Comparison of ENCODE assay signal across 14 cellular contexts in genomic region chr5:28468121-28468520, GRCh38.
DNase-seq lines count a peak whose midpoint lies in the region; ATAC-seq and TF ChIP-seq lines count a peak whose summit lies in the region.
"Had no signal": no experiment of that assay in that cellular context is flagged by ENCODE, and none has a peak within 500 bp of the region (broad histone marks: within the 10 kb centered on the region; RNA-seq: fewer than 3 reads in every experiment).

No MANE protein-coding gene starts in this region.

- H3K9me3 ChIP-seq in H9 (ENCODE audit: control insufficient read depth, low read depth, low read length), result no peaks in the 10 kb centered on the region
- H3K9me3 ChIP-seq in MM.1S (replicated peaks; ENCODE audit: insufficient read depth, low read length), result no peaks in the 10 kb centered on the region
- no peaks in the 10 kb centered on the region for H3K9me3 ChIP-seq in neuronal stem cell (replicated peaks in 1 of 2; ENCODE audit: control insufficient read depth in 2 of 2, insufficient read depth in 1 of 2, low read depth in 1 of 2, low read length in 2 of 2)
- no peaks in the 10 kb centered on the region for H3K9me3 ChIP-seq in prostate gland

- H2BK120ac ChIP-seq in H9 (ENCODE audit: low read depth, low read length, poor library complexity, severe bottlenecking) (no peak overlapping the region), neuronal stem cell (ENCODE audit: low read depth, low read length) (no peak overlapping the region)

- TF ChIP-seq POLR2A in prostate gland (IDR thresholded peaks at IDR 0.05), result no peak

- H3K27ac ChIP-seq in H9 (ENCODE audit: insufficient read length, low read depth, low read length), result no peak overlapping the region
- no peak overlapping the region for H3K27ac ChIP-seq in MM.1S (ENCODE audit: low read length)
- H3K27ac ChIP-seq in neuronal stem cell (replicated peaks; ENCODE audit: low read length), result no peak overlapping the region
- H3K27ac ChIP-seq in prostate gland, result no peak overlapping the region
- H3K27ac ChIP-seq: stomach had no signal

- H3K36me3 Mint-ChIP-seq in H9 (ENCODE audit: insufficient read depth in 1 of 3, low read depth in 3 of 3), result no peaks in the 10 kb centered on the region
- H3K36me3 Mint-ChIP-seq in activated CD4-positive, alpha-beta memory T cell treated with anti-CD3 and anti-CD28 coated beads for 36 hours, result no peaks in the 10 kb centered on the region
- H3K36me3 Mint-ChIP-seq: activated naive CD4-positive, alpha-beta T cell treated with anti-CD3 and anti-CD28 coated beads, Interleukin-2, amount 10 ng/mL, durations not matched to agents 7 days and 5 days had no signal

- peak overlapping the region; percentile 8 for H2AFZ ChIP-seq in H9 (ENCODE audit: low read length)
- H2AFZ ChIP-seq in MM.1S (ENCODE audit: low read length), result peak overlapping the region; percentile 71; the same call in 1 of the 2 replicates
- H2AFZ ChIP-seq in neuronal stem cell (ENCODE audit: low read length), result peak overlapping the region; percentile 72

- no peak overlapping the region for H4K5ac ChIP-seq in H9 (ENCODE audit: insufficient read length, low read depth, low read length)

- H3K4ac ChIP-seq in H9 (ENCODE audit: low read depth, low read length) (no peak overlapping the region), neuronal stem cell (ENCODE audit: low read length) (no peak overlapping the region)

- H4K8ac ChIP-seq in H9 (replicated peaks; ENCODE audit: insufficient read length, low read depth, low read length) (no peak overlapping the region), neuronal stem cell (ENCODE audit: low read depth, low read length) (no peak overlapping the region)

- H3K9me2 ChIP-seq in MM.1S (replicated peaks; ENCODE audit: insufficient read depth, low read length), result no peaks in the 10 kb centered on the region

- H3K36me3 ChIP-seq in MM.1S (replicated peaks; ENCODE audit: insufficient read depth, low read length) (no peaks in the 10 kb centered on the region), neuronal stem cell (replicated peaks in 1 of 2; ENCODE audit: control insufficient read depth in 2 of 2, insufficient read depth in 2 of 2, low read length in 2 of 2) (no peaks in the 10 kb centered on the region), prostate gland (no peaks in the 10 kb centered on the region)
- H3K36me3 ChIP-seq: stomach had no signal

- no peaks in the 10 kb centered on the region for H3K4me1 Mint-ChIP-seq in H9
- no peaks in the 10 kb centered on the region for H3K4me1 Mint-ChIP-seq in activated CD4-positive, alpha-beta memory T cell treated with anti-CD3 and anti-CD28 coated beads for 36 hours (ENCODE audit: low read depth)
- H3K4me1 Mint-ChIP-seq: activated naive CD4-positive, alpha-beta T cell treated with anti-CD3 and anti-CD28 coated beads, Interleukin-2, amount 10 ng/mL, durations not matched to agents 7 days and 5 days had no signal

- H3K23me2 ChIP-seq in H9 (ENCODE audit: insufficient read length, low read depth, low read length, poor library complexity, severe bottlenecking), result no peaks in the 10 kb centered on the region

- H2BK5ac ChIP-seq in H9 (ENCODE audit: insufficient read length, low read length) (no peak overlapping the region), neuronal stem cell (ENCODE audit: low read length) (no peak overlapping the region)

- no peak overlapping the region for H2BK20ac ChIP-seq in H9 (ENCODE audit: low read depth, low read length, poor library complexity, severe bottlenecking)

- CTCF ChIA-PET in activated CD4-positive, alpha-beta memory T cell treated with anti-CD3 and anti-CD28 coated beads for 36 hours (lab: Charles Lee), result no interaction called here

- H3K14ac ChIP-seq in H9 (ENCODE audit: insufficient read depth, low read length), result no peak overlapping the region
- H3K14ac ChIP-seq in neuronal stem cell (ENCODE audit: low read length), result no peak overlapping the region

- H3K27ac Mint-ChIP-seq in H9, result no peak overlapping the region
- no peak overlapping the region for H3K27ac Mint-ChIP-seq in activated CD4-positive, alpha-beta memory T cell treated with anti-CD3 and anti-CD28 coated beads for 36 hours
- H3K27ac Mint-ChIP-seq: activated naive CD4-positive, alpha-beta T cell treated with anti-CD3 and anti-CD28 coated beads, Interleukin-2, amount 10 ng/mL, durations not matched to agents 7 days and 5 days; B cell had no signal

- H3T11ph ChIP-seq in H9 (ENCODE audit: low read length), result no peak overlapping the region

- H3K79me2 ChIP-seq in H9 (ENCODE audit: insufficient read depth, low read length) (no peaks in the 10 kb centered on the region), MM.1S (ENCODE audit: low read length) (no peaks in the 10 kb centered on the region)

- no peak for TF ChIP-seq CTCF in H9 (conservative IDR thresholded peaks at IDR 0.05)
- no peak for TF ChIP-seq CTCF in MM.1S (IDR thresholded peaks at IDR 0.05; ENCODE audit: low read length)
- no peak for TF ChIP-seq CTCF in prostate gland (IDR thresholded peaks at IDR 0.05)

- H4K20me1 ChIP-seq in H9 (ENCODE audit: control insufficient read depth, insufficient read depth, insufficient read length) (no peaks in the 10 kb centered on the region), MM.1S (ENCODE audit: insufficient read depth, low read length) (no peaks in the 10 kb centered on the region)

- H3K4me2 ChIP-seq in H9 (ENCODE audit: insufficient read depth, insufficient read length, low read length), result no peak overlapping the region
- H3K4me2 ChIP-seq in MM.1S (ENCODE audit: low read depth, low read length), result peak overlapping the region; percentile 44; the same call in 1 of the 2 replicates
- no peak overlapping the region for H3K4me2 ChIP-seq in neuronal stem cell (ENCODE audit: insufficient read depth, low read length, poor library complexity, severe bottlenecking)

- H2BK12ac ChIP-seq in H9 (ENCODE audit: insufficient read length, low read depth, low read length) (no peak overlapping the region), neuronal stem cell (ENCODE audit: low read length) (no peak overlapping the region)

- H3K79me1 ChIP-seq in H9 (ENCODE audit: insufficient read depth, low read depth, low read length, poor library complexity, severe bottlenecking) (no peaks in the 10 kb centered on the region), neuronal stem cell (ENCODE audit: low read depth, low read length) (no peaks in the 10 kb centered on the region)

- no CpG with 5 or more reads among the region's 3 CpGs for WGBS in H9 (ENCODE audit: extremely low coverage, insufficient read length, low lambda C conversion rate)
- no CpG with 5 or more reads among the region's 3 CpGs for WGBS in neuronal stem cell (ENCODE audit: extremely low coverage in 2 of 2, insufficient read length in 2 of 2, insufficient replicate concordance in 1 of 2), 2 donors
- 30% methylated on average over 3 of the region's 3 CpGs for WGBS in prostate gland

- intact Hi-C loops in activated CD4-positive, alpha-beta memory T cell treated with anti-CD3 and anti-CD28 coated beads for 36 hours (cut with micrococcal nuclease), result no loop called here
- intact Hi-C loops in prostate gland (cut with DNase I), result no loop called here

- no peaks in the 10 kb centered on the region for H3F3A ChIP-seq in MM.1S (ENCODE audit: insufficient read depth, low read length)

- H3K4me3 ChIP-seq in MM.1S (ENCODE audit: low read length) (no peak overlapping the region; the same call in 1 of the 2 replicates), neuronal stem cell (ENCODE audit: low read length in 2 of 2) (no peak overlapping the region), prostate gland (no peak overlapping the region)
- H3K4me3 ChIP-seq: stomach had no signal

- H2BK15ac ChIP-seq in H9 (ENCODE audit: low read depth, low read length), result no peak overlapping the region
- H2BK15ac ChIP-seq in neuronal stem cell (ENCODE audit: low read length), result no peak overlapping the region

- H3K9me3 Mint-ChIP-seq in H9, result no peaks in the 10 kb centered on the region
- H3K9me3 Mint-ChIP-seq in activated CD4-positive, alpha-beta memory T cell treated with anti-CD3 and anti-CD28 coated beads for 36 hours, result peaks cover 15% of the 10 kb centered on the region

- H3K4me1 ChIP-seq in H9 (ENCODE audit: insufficient read depth, low read length) (no peaks in the 10 kb centered on the region), MM.1S (ENCODE audit: low read length) (no peaks in the 10 kb centered on the region), neuronal stem cell (ENCODE audit: control insufficient read depth in 2 of 2, insufficient read depth in 1 of 2, low read depth in 1 of 2, low read length in 2 of 2) (peaks cover 0 to 2% of the 10 kb centered on the region in 2 donors), prostate gland (replicated peaks) (no peaks in the 10 kb centered on the region)
- H3K4me1 ChIP-seq: stomach had no signal

- no peak for DNase-seq in H9
- peak; percentile 25 for DNase-seq in MM.1S
- peak; percentile 70 for DNase-seq in SK-N-DZ (ENCODE audit: low spot score)
- no peak for DNase-seq in neuronal stem cell (ENCODE audit: low spot score)
- DNase-seq in activated CD4-positive, alpha-beta memory T cell treated with anti-CD3 and anti-CD28 coated beads for 36 hours, result no peak
- no peak for DNase-seq in activated CD4-positive, CD25-positive, alpha-beta regulatory T cell treated with anti-CD3 and anti-CD28 coated beads, Interleukin-2, amount 50 U/mL, for 72 hours
- DNase-seq in prostate gland (ENCODE audit: low spot score), result no peak
- DNase-seq: activated naive CD4-positive, alpha-beta T cell treated with anti-CD3 and anti-CD28 coated beads, Interleukin-2, amount 10 ng/mL, durations not matched to agents 7 days and 5 days; DMS153; posterior cingulate gyrus; stomach had no signal

- no peak for ATAC-seq in HG03469 (IDR thresholded peaks at IDR 0.05; ENCODE audit: unreplicated experiment)
- ATAC-seq: left lobe of liver had no signal

- H4K91ac ChIP-seq in H9 (ENCODE audit: insufficient read length, low read depth, low read length) (no peak overlapping the region), neuronal stem cell (ENCODE audit: low read depth, low read length, poor library complexity) (no peak overlapping the region)

- H3K27me3 ChIP-seq in H9 (ENCODE audit: insufficient read depth, low read length) (no peaks in the 10 kb centered on the region), MM.1S (replicated peaks; ENCODE audit: insufficient read depth, low read length) (no peaks in the 10 kb centered on the region), neuronal stem cell (ENCODE audit: control insufficient read depth in 3 of 3, insufficient read depth in 3 of 3, low read depth in 1 of 3, low read length in 3 of 3) (no peaks in the 10 kb centered on the region), prostate gland (replicated peaks; ENCODE audit: insufficient read depth) (no peaks in the 10 kb centered on the region)
- H3K27me3 ChIP-seq: stomach had no signal

- H2AK5ac ChIP-seq in H9 (ENCODE audit: insufficient read length, low read length) (no peak overlapping the region), neuronal stem cell (ENCODE audit: low read depth, low read length) (no peak overlapping the region)

- POLR2A ChIA-PET in activated CD4-positive, alpha-beta memory T cell treated with anti-CD3 and anti-CD28 coated beads for 36 hours (lab: Charles Lee), result no interaction called here

- H3K4me3 Mint-ChIP-seq in H9, result no peak overlapping the region
- no peak overlapping the region for H3K4me3 Mint-ChIP-seq in activated CD4-positive, alpha-beta memory T cell treated with anti-CD3 and anti-CD28 coated beads for 36 hours
- H3K4me3 Mint-ChIP-seq: activated naive CD4-positive, alpha-beta T cell treated with anti-CD3 and anti-CD28 coated beads, Interleukin-2, amount 10 ng/mL, durations not matched to agents 7 days and 5 days; B cell had no signal

- H3K23ac ChIP-seq in H9 (ENCODE audit: insufficient read length, low read depth, low read length) (no peak overlapping the region), neuronal stem cell (ENCODE audit: low read depth, low read length, poor library complexity) (no peak overlapping the region)

- H3K9ac ChIP-seq in H9 (ENCODE audit: extremely low read depth, insufficient read length, low read length), result no peak overlapping the region
- H3K9ac ChIP-seq in MM.1S (ENCODE audit: low read length), result no peak overlapping the region
- no peak overlapping the region for H3K9ac ChIP-seq in neuronal stem cell (ENCODE audit: low read depth, low read length, poor library complexity)

- H3K56ac ChIP-seq in H9 (ENCODE audit: insufficient read length, low read depth, low read length), result no peak overlapping the region

- H3K27me3 Mint-ChIP-seq in H9 (ENCODE audit: low read depth), result no peaks in the 10 kb centered on the region; the same call in 1 of the 2 replicates
- no peaks in the 10 kb centered on the region for H3K27me3 Mint-ChIP-seq in activated CD4-positive, alpha-beta memory T cell treated with anti-CD3 and anti-CD28 coated beads for 36 hours
- H3K27me3 Mint-ChIP-seq: activated naive CD4-positive, alpha-beta T cell treated with anti-CD3 and anti-CD28 coated beads, Interleukin-2, amount 10 ng/mL, durations not matched to agents 7 days and 5 days; B cell had no signal

- H3K18ac ChIP-seq in H9 (ENCODE audit: insufficient read length, low read depth, low read length) (no peak overlapping the region), neuronal stem cell (ENCODE audit: low read length) (no peak overlapping the region)

Comparison
In these comparisons a context has a peak if more than half of its experiments do, and no peak if none do; other contexts are left out.
1. DNase-seq: peak in MM.1S (single experiment) and SK-N-DZ (single experiment); none in H9 (single experiment), neuronal stem cell (single experiment), activated CD4-positive, alpha-beta memory T cell treated with anti-CD3 and anti-CD28 coated beads for 36 hours (single experiment), activated CD4-positive, CD25-positive, alpha-beta regulatory T cell treated with anti-CD3 and anti-CD28 coated beads, Interleukin-2, amount 50 U/mL, for 72 hours (single experiment) and prostate gland (single experiment).
2. H2AFZ ChIP-seq: peak in every context shown above with its lines; median percentile 72 in neuronal stem cell; 71 in MM.1S; 8 in H9.